9 cellular contexts compared by ENCODE assay signal in the genomic region with DNA sequence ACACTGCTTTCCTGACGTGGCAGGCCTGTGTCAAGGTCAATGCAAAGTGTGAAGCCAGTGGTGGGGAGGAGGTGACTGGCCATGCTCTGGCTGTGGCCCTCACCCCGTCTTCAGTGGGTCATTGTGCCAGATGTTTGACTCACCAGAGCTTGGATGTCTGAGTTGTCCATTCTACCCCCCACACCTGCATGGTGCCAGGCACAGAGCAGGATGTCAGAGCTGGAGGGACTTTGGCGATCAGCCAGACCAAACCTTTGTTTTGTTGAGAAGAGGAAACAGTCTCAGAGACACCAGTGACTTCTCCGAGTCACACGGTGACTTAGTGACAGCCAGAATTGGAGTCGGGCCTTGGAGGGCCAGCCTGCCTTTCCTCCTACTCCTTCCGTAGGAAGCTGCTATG. TPM values are rescaled to one million over a fixed set of nuclear protein-coding genes. Genes with fewer than 3 reads are reported as not detected.
DNase-seq lines count a peak whose midpoint lies in the region; ATAC-seq, FAIRE-seq and TF ChIP-seq lines count a peak whose summit lies in the region.
"Had no signal": no experiment of that assay in that cellular context is flagged by ENCODE, and none has a peak within 500 bp of the region (broad histone marks: within the 10 kb centered on the region; RNA-seq: fewer than 3 reads in every experiment).

No MANE protein-coding gene starts in this region.

- H3K4me2 ChIP-seq in A549, result peak overlapping the region; percentile 54

- no peak for TF ChIP-seq RAD21 in A549 (conservative IDR thresholded peaks at IDR 0.05 in 1 of 2, IDR thresholded peaks at IDR 0.05 in 1 of 2)

- peak; percentile 16 to 32; a peak in 5 of 6 replicates for ATAC-seq in A549
- peak; percentile 20 to 29 for ATAC-seq in right cardiac atrium
- no peak for ATAC-seq in GM19328 (IDR thresholded peaks at IDR 0.05; ENCODE audit: unreplicated experiment)
- ATAC-seq in natural killer cell, result no peak

- no peak for TF ChIP-seq POLR2A in A549 (IDR thresholded peaks at IDR 0.05; ENCODE audit: low read length)

- WGBS in A549 (ENCODE audit: missing lambda C conversion rate), result 7% methylated on average over 7 of the region's 7 CpGs
- 24% methylated on average over 7 of the region's 7 CpGs for WGBS in right cardiac atrium

- peak in 1 of 2 experiments; percentile 77 for DNase-seq in A549 (ENCODE audit: low read depth in 1 of 2, low spot score in 1 of 2)
- DNase-seq in Calu3, result peak; percentile 86
- peak; percentile 72 for DNase-seq in RPMI7951 (ENCODE audit: low read depth)
- DNase-seq in right cardiac atrium, result no peak
- DNase-seq in activated T-cell treated with anti-CD3 and anti-CD28 coated beads for 4 hours, result no peak
- DNase-seq in natural killer cell, result no peak
- DNase-seq in ACHN, result no peak

- BruUV-seq in Calu3 (replicated peaks; lab: Mats Ljungman, UMichigan), result no TSS peak

- no peak for TF ChIP-seq CTCF in A549 (IDR thresholded peaks at IDR 0.05)
- no peak for TF ChIP-seq CTCF in Calu3 (IDR thresholded peaks at IDR 0.05; ENCODE audit: unreplicated experiment)
- TF ChIP-seq CTCF in natural killer cell (IDR thresholded peaks at IDR 0.05), result no peak

- peak; percentile 95 for FAIRE-seq in A549 (lab: Jason Lieb, UNC)
- FAIRE-seq: colon had no signal

- no peaks in the 10 kb centered on the region for H3K27me3 ChIP-seq in right cardiac atrium (ENCODE audit: control insufficient read depth, insufficient read depth)

- CTCF ChIA-PET in A549 (lab: Yijun Ruan, JAX) (interaction anchor here (0.9 to 42.9 kb wide), 7 partner anchors 12 to 488 kb away, joined by 3 to 779 read pairs (median 12); partner anchors contain the start of gene SMAD6), Calu3 (lab: Charles Lee) (interaction anchor here (0.7 to 2.4 kb wide), 7 partner anchors 9 to 960 kb away, joined by 3 to 14 read pairs (median 6); no protein-coding TSS in a partner anchor)

- H3K4me1 ChIP-seq in A549, result peaks cover 76% of the 10 kb centered on the region
- peaks cover 49% of the 10 kb centered on the region for H3K4me1 ChIP-seq in right cardiac atrium (ENCODE audit: control insufficient read depth, insufficient read depth, low read length)

- POLR2A ChIA-PET in A549 (lab: Yijun Ruan, JAX), result interaction anchor here (0.8 to 0.9 kb wide), 2 partner anchors 29 to 50 kb away, joined by 3 read pairs; no protein-coding TSS in a partner anchor

- H3K4me1 Mint-ChIP-seq in Calu3 (ENCODE audit: low read depth, unreplicated experiment), result peaks cover 79% of the 10 kb centered on the region
- H3K4me1 Mint-ChIP-seq in natural killer cell, result no peaks in the 10 kb centered on the region

- H3K36me3 Mint-ChIP-seq in Calu3 (ENCODE audit: insufficient read depth, unreplicated experiment) (peaks cover 54% of the 10 kb centered on the region), natural killer cell (no peaks in the 10 kb centered on the region)

- no peaks in the 10 kb centered on the region for H3K27me3 Mint-ChIP-seq in Calu3 (ENCODE audit: unreplicated experiment)
- H3K27me3 Mint-ChIP-seq in natural killer cell (ENCODE audit: low read depth in 2 of 2), result peaks cover 0 to 3% of the 10 kb centered on the region in 2 donors

- H3K27ac ChIP-seq in A549, result peak overlapping the region; percentile 71 to 87
- peak overlapping the region; percentile 8 for H3K27ac ChIP-seq in right cardiac atrium (ENCODE audit: low read length)

- intact Hi-C loops in Calu3 (cut with micrococcal nuclease; ENCODE audit: unreplicated experiment) (no loop called here), right cardiac atrium (cut with DNase I) (no loop called here), natural killer cell (cut with micrococcal nuclease) (no loop called here)

- H3K27ac Mint-ChIP-seq in Calu3 (ENCODE audit: unreplicated experiment) (peak overlapping the region; percentile 88), natural killer cell (no peak overlapping the region)

- H3K9me3 ChIP-seq in A549 (peaks cover 19% of the 10 kb centered on the region), right cardiac atrium (ENCODE audit: control insufficient read depth, low read length) (no peaks in the 10 kb centered on the region)

- TF ChIP-seq EP300 in A549 (IDR thresholded peaks at IDR 0.05), result peak in 1 of 2 experiments; percentile 24; a peak in 1 of 5 replicates

- H3K4me3 ChIP-seq in A549 (no peak overlapping the region), right cardiac atrium (ENCODE audit: low read length) (no peak overlapping the region)

- H3K9me3 Mint-ChIP-seq in Calu3 (ENCODE audit: low read depth, unreplicated experiment) (peaks cover 6% of the 10 kb centered on the region), natural killer cell (peaks cover 0 to 4% of the 10 kb centered on the region in 2 donors)

- H3K4me3 Mint-ChIP-seq in Calu3 (ENCODE audit: low read depth, unreplicated experiment), result peak overlapping the region; percentile 35
- no peak overlapping the region for H3K4me3 Mint-ChIP-seq in natural killer cell

- in situ Hi-C loops in ACHN (cut with HindIII; ENCODE audit: low pct_ligation_motif_present, low pct_unique_long_range_greater_than_20kb, low sequenced_read_pairs), result no loop called here

TF ChIP-seq in A549, 52 proteins besides CTCF, POLR2A, EP300 and RAD21:
- TF ChIP-seq RCOR1 (IDR thresholded peaks at IDR 0.05; ENCODE audit: low read depth, low read length) (no peak), NR3C1 (IDR thresholded peaks at IDR 0.05) (no peak), FOSL2 (IDR thresholded peaks at IDR 0.05) (no peak), FOSL2 (CRISPR knock-in tag; IDR thresholded peaks at IDR 0.05) (peak; percentile 64), GATA3 (IDR thresholded peaks at IDR 0.05; ENCODE audit: borderline replicate concordance) (peak; percentile 67), FOSB (CRISPR knock-in tag; IDR thresholded peaks at IDR 0.05) (no peak), ESRRA (IDR thresholded peaks at IDR 0.05; ENCODE audit: borderline replicate concordance, low read length) (0 out of 2 replicates have a peak, but pooled peaks have one; percentile 41), HDAC2 (IDR thresholded peaks at IDR 0.05) (no peak), MAX (IDR thresholded peaks at IDR 0.05) (peak; percentile 78), PBX3 (IDR thresholded peaks at IDR 0.05) (0 out of 2 replicates have a peak, but pooled peaks have one; percentile 30), JUN (IDR thresholded peaks at IDR 0.05) (peak; percentile 48 to 65; a peak in 3 of 5 replicates), SREBF2 (IDR thresholded peaks at IDR 0.05) (no peak), SMC3 (IDR thresholded peaks at IDR 0.05) (0 out of 3 replicates have a peak, but pooled peaks have one; percentile 16)

RNA-seq across cellular contexts. Expression of gene SMAD6, which starts 49.5 kb away (rescaled TPM):
- polyA plus RNA-seq in A549 (2011; rRNA removed) (9.6 and 14.0 TPM in 2 replicates), A549 (2017; fragmentation: RNase III; extraction: RNeasy Plus Mini Kit Qiagen cat#74134 plus additional on column Dnase treatment) (40.5 to 46.7 TPM (median 46.6 TPM) in 3 replicates), right cardiac atrium (31.6 TPM)
- polyA plus RNA-seq in A549 (2012; cell fraction: cytosol; rRNA removed), result 41.3 and 55.8 TPM in 2 replicates
- 173 and 184 TPM in 2 replicates for polyA plus RNA-seq in A549 (2012; cell fraction: nucleus; rRNA removed)
- polyA minus RNA-seq in A549 (2011; rRNA and poly(A)+ RNA removed), result 29.1 and 38.4 TPM in 2 replicates
- total RNA-seq in Calu3 (2022) (49.6 and 58.6 TPM in 2 replicates), right cardiac atrium (10 to 100 TPM; 54.5 to 68.8 (median 63.2) TPM), natural killer cell (under 1 TPM; 0.07 to 0.38 (median 0.09) TPM)
- total RNA-seq in RPMI7951 (2014; rRNA removed; shearing (Covaris generic)), result 2.0 and 2.7 TPM in 2 replicates

Comparison
In these comparisons a context has a peak if more than half of its experiments do, and no peak if none do; other contexts are left out.
1. ATAC-seq: peak in A549 (2 of 2) and right cardiac atrium (2 of 2); none in GM19328 (single experiment) and natural killer cell (0 of 3).
2. DNase-seq: peak in Calu3 (single experiment) and RPMI7951 (single experiment); none in right cardiac atrium (0 of 3), activated T-cell treated with anti-CD3 and anti-CD28 coated beads for 4 hours (single experiment), natural killer cell (single experiment) and ACHN (single experiment).
3. RNA of gene SMAD6, which starts 49.5 kb away (total RNA-seq): 54.5 to 68.8 TPM in right cardiac atrium and 49.6 to 58.6 TPM in Calu3; 2.0 to 2.7 TPM in RPMI7951 and 0.07 to 0.38 TPM in natural killer cell; every median in the first group is over 10 times any median in the second.